7 cellular contexts compared by ENCODE assay signal in the genomic region with DNA sequence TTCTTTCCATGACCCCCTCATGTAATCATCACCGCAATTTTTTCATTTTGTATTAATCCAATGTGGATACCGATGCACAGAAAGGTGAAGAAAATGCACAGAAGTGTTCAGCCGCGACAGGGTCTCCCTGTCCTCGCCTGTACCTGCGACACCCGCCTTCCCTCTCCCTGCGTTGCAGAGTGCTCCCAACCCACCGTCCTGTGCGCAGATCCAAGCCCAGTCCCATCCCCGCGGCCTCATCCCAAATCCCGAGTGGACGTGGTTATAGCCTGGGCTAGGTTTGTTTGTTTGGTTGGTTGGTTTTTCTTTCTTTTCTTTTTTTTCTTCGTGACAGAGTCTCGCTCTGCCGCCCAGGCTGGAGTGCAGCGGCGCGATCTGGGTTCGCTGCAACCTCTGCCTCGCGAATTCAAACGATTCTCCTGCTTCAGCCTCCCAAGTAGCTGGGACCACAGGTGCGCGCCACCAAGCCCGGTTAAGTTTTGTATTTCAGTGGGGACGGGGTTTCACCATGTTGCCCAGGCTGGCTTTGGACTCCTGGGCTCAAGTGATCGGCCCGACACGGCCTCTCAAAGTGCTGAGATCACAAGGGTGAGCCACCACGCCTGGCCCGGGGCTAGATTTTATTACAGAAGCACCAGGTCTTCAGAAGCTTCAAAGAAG. TPM values are rescaled to one million over a fixed set of nuclear protein-coding genes. Genes with fewer than 3 reads are reported as not detected.
A peak's percentile ranks its signal among the peaks of the same experiment; 100 is the strongest.
DNase-seq lines count a peak whose midpoint lies in the region; ATAC-seq, FAIRE-seq and TF ChIP-seq lines count a peak whose summit lies in the region.

No MANE protein-coding gene starts in this region.

- peaks cover 93 to 97% of the 10 kb centered on the region in 2 donors for H3K27me3 Mint-ChIP-seq in stimulated activated naive B cell treated with anti-CD40 and anti-IgM and Interleukin-4, amounts not matched to agents 10 μg/mL and 1 μg/mL and 100 μg/mL, for 72 hours

- H3K27ac Mint-ChIP-seq in stimulated activated naive B cell treated with anti-CD40 and anti-IgM and Interleukin-4, amounts not matched to agents 10 μg/mL and 1 μg/mL and 100 μg/mL, for 72 hours: no peak overlapping the region

- H3K4me3 ChIP-seq in HUES64 (ENCODE audit: low read length) (peak overlapping the region; percentile 64), adipocyte (ENCODE audit: low read length) (peak overlapping the region; percentile 90), kidney (ENCODE audit: low read length in 2 of 2) (peak overlapping the region; percentile 58 to 60)

- H3K36me3 ChIP-seq in HUES64 (ENCODE audit: insufficient read depth, low read length) (no peaks in the 10 kb centered on the region), adipocyte (ENCODE audit: control insufficient read depth, insufficient read depth, low read length, severe bottlenecking) (no peaks in the 10 kb centered on the region), kidney (ENCODE audit: control insufficient read depth in 1 of 2, insufficient read depth in 2 of 2, low read length in 2 of 2) (no peaks in the 10 kb centered on the region)

- H3K27ac ChIP-seq in HUES64 (ENCODE audit: low read depth, low read length) (no peak overlapping the region), kidney (ENCODE audit: low read depth in 2 of 2, low read length in 2 of 2) (no peak overlapping the region)

- H3K27me3 ChIP-seq in HUES64 (ENCODE audit: insufficient read depth, low read length) (peaks cover 84% of the 10 kb centered on the region), adipocyte (replicated peaks; ENCODE audit: control insufficient read depth, insufficient read depth, low read length) (peaks cover 3% of the 10 kb centered on the region)

- no peak for FAIRE-seq in kidney (lab: Jason Lieb, UNC)

- peaks cover 0 to 3% of the 10 kb centered on the region in 2 donors for H3K36me3 Mint-ChIP-seq in stimulated activated naive B cell treated with anti-CD40 and anti-IgM and Interleukin-4, amounts not matched to agents 10 μg/mL and 1 μg/mL and 100 μg/mL, for 72 hours

- no peak for ATAC-seq in stimulated activated naive B cell treated with anti-CD40 and anti-IgM and Interleukin-4, amounts not matched to agents 10 μg/mL and 1 μg/mL and 100 μg/mL, for 72 hours (replicated peaks)

- no peaks in the 10 kb centered on the region for H3K4me1 ChIP-seq in HUES64 (ENCODE audit: insufficient read depth, low read length)
- peaks cover 8% of the 10 kb centered on the region for H3K4me1 ChIP-seq in adipocyte (ENCODE audit: control insufficient read depth, insufficient read depth, low read length)
- peaks cover 0 to 4% of the 10 kb centered on the region in 2 donors for H3K4me1 ChIP-seq in kidney (ENCODE audit: control insufficient read depth in 1 of 2, insufficient read depth in 1 of 2, low read depth in 1 of 2, low read length in 2 of 2)

- 23% methylated on average over 29 of the region's 33 CpGs for WGBS in HUES64

- intact Hi-C loops in kidney (cut with DNase I): no loop called here

- H3K9me3 ChIP-seq in HUES64 (ENCODE audit: insufficient read depth, low read depth, low read length) (no peaks in the 10 kb centered on the region), adipocyte (ENCODE audit: control insufficient read depth, low read length) (no peaks in the 10 kb centered on the region), kidney (ENCODE audit: control insufficient read depth in 1 of 2, low read length in 2 of 2) (no peaks in the 10 kb centered on the region)

- H3K9ac ChIP-seq in HUES64 (ENCODE audit: low read depth, low read length) (no peak overlapping the region), adipocyte (ENCODE audit: low read length) (peak overlapping the region; percentile 78), kidney (ENCODE audit: low read length in 2 of 2) (peak overlapping the region in 1 of 2 donors; percentile 48)

- H3K9me3 Mint-ChIP-seq in stimulated activated naive B cell treated with anti-CD40 and anti-IgM and Interleukin-4, amounts not matched to agents 10 μg/mL and 1 μg/mL and 100 μg/mL, for 72 hours: peaks cover 0 to 2% of the 10 kb centered on the region in 2 donors

- DNase-seq in adipocyte (ENCODE audit: low read depth) (no peak), kidney (peak; percentile 59), kidney glomerular epithelial cell (lab: John Stamatoyannopoulos, UW) (no peak), GM19238 (ENCODE audit: insufficient read length, low spot score) (no peak), NCI-H748 treated with DMSO at 0.1 percent for 48 hours (lab: John Stamatoyannopoulos, UW) (no peak)
- DNase-seq in stimulated activated naive B cell treated with anti-CD40 and anti-IgM and Interleukin-4, amounts not matched to agents 10 μg/mL and 1 μg/mL and 100 μg/mL, for 72 hours: no peak

- no peak for TF ChIP-seq CTCF in kidney (IDR thresholded peaks at IDR 0.05; ENCODE audit: borderline replicate concordance, extremely low read depth, insufficient read depth)

- peaks cover 29 to 49% of the 10 kb centered on the region in 2 donors for H3K4me1 Mint-ChIP-seq in stimulated activated naive B cell treated with anti-CD40 and anti-IgM and Interleukin-4, amounts not matched to agents 10 μg/mL and 1 μg/mL and 100 μg/mL, for 72 hours

- peak overlapping the region; percentile 81 to 83 for H3K4me3 Mint-ChIP-seq in stimulated activated naive B cell treated with anti-CD40 and anti-IgM and Interleukin-4, amounts not matched to agents 10 μg/mL and 1 μg/mL and 100 μg/mL, for 72 hours

RNA-seq across cellular contexts. Expression of a gene that starts 0.5 kb away (rescaled TPM):
- polyA plus RNA-seq in HUES64 (2013, experiment 1 of 2): not detected
- not detected for polyA plus RNA-seq in HUES64 (2013, experiment 2 of 2)
- 0.41 TPM for total RNA-seq in kidney
- polyA plus RNA-seq in kidney (ENCODE audit: insufficient read depth, low read depth, low replicate concordance): 1.3 TPM

RNA-seq across cellular contexts. Expression of a gene that starts 18.4 kb away (rescaled TPM):
- not detected for polyA plus RNA-seq in HUES64 (2013, experiment 1 of 2)
- not detected for polyA plus RNA-seq in HUES64 (2013, experiment 2 of 2)
- 1.3 TPM for total RNA-seq in kidney
- polyA plus RNA-seq in kidney (ENCODE audit: insufficient read depth, low read depth, low replicate concordance): 2.5 TPM

RNA-seq across cellular contexts. Expression of a gene that starts 25.5 kb away (rescaled TPM):
- not detected for polyA plus RNA-seq in HUES64 (2013, experiment 1 of 2)
- not detected for polyA plus RNA-seq in HUES64 (2013, experiment 2 of 2)
- total RNA-seq in kidney: 1.0 TPM
- polyA plus RNA-seq in kidney (ENCODE audit: insufficient read depth, low read depth, low replicate concordance): 3.1 TPM

RNA-seq across cellular contexts. Expression of a gene that starts 40.3 kb away (rescaled TPM):
- polyA plus RNA-seq in HUES64 (2013, experiment 1 of 2): 0.20 TPM
- polyA plus RNA-seq in HUES64 (2013, experiment 2 of 2): 0.76 TPM
- total RNA-seq in kidney: 0.72 TPM
- polyA plus RNA-seq in kidney (ENCODE audit: insufficient read depth, low read depth, low replicate concordance): 0.47 TPM

RNA-seq across cellular contexts. Expression of a gene that starts 59.3 kb away (rescaled TPM):
- 8.0 TPM for polyA plus RNA-seq in HUES64 (2013, experiment 1 of 2)
- 9.5 TPM for polyA plus RNA-seq in HUES64 (2013, experiment 2 of 2)
- 34.0 TPM for total RNA-seq in kidney
- 22.1 TPM for polyA plus RNA-seq in kidney (ENCODE audit: insufficient read depth, low read depth, low replicate concordance)
